Comparison of ENCODE assay signal across 14 cellular contexts in genomic region chr13:112803422-112803821, GRCh38.
DNase-seq lines count a peak whose midpoint lies in the region; ATAC-seq, FAIRE-seq and TF ChIP-seq lines count a peak whose summit lies in the region.
"Had no signal": no experiment of that assay in that cellular context is flagged by ENCODE, and none has a peak within 500 bp of the region (broad histone marks: within the 10 kb centered on the region; RNA-seq: fewer than 3 reads in every experiment).

No MANE protein-coding gene starts in this region.

- no peaks in the 10 kb centered on the region for H3K27me3 Mint-ChIP-seq in CD8-positive, alpha-beta memory T cell

- peaks cover 0 to 12% of the 10 kb centered on the region in 2 experiments for H3K4me1 ChIP-seq in neutrophil (ENCODE audit: control insufficient read depth in 1 of 2, insufficient read depth in 1 of 2, low read depth in 1 of 2, low read length in 1 of 2)
- H3K4me1 ChIP-seq in CD8-positive, alpha-beta memory T cell (ENCODE audit: insufficient read depth, low read length) = no peaks in the 10 kb centered on the region

- peak overlapping the region in 1 of 8 donors; percentile 65 for H3K27ac Mint-ChIP-seq in CD8-positive, alpha-beta memory T cell

- POLR2A ChIA-PET in CD8-positive, alpha-beta memory T cell (lab: Charles Lee) = no interaction called here

- H3K4me3 ChIP-seq in neutrophil (ENCODE audit: low read depth in 1 of 2, low read length in 1 of 2) = no peak overlapping the region
- H3K4me3 ChIP-seq in CD8-positive, alpha-beta memory T cell (ENCODE audit: low read length) = no peak overlapping the region

- H3K27ac ChIP-seq in neutrophil = peak overlapping the region; percentile 59
- no peak overlapping the region for H3K27ac ChIP-seq in CD8-positive, alpha-beta memory T cell (ENCODE audit: low read depth, low read length)

- CTCF ChIA-PET in CD8-positive, alpha-beta memory T cell (lab: Charles Lee) = no interaction called here

- TF ChIP-seq CTCF in neutrophil (IDR thresholded peaks at IDR 0.05) (no peak), GM20000 (IDR thresholded peaks at IDR 0.05; ENCODE audit: extremely low read depth, missing control alignments) (no peak)

- peaks cover 0 to 13% (median 2%) of the 10 kb centered on the region in 3 donors for H3K4me1 Mint-ChIP-seq in CD8-positive, alpha-beta memory T cell

- no peaks in the 10 kb centered on the region for H3K9me3 ChIP-seq in neutrophil
- no peaks in the 10 kb centered on the region for H3K9me3 ChIP-seq in CD8-positive, alpha-beta memory T cell (ENCODE audit: low read length)

- ATAC-seq in GM18873 (IDR thresholded peaks at IDR 0.05; ENCODE audit: low FRiP score, unreplicated experiment) = peak; percentile 63
- peak; percentile 68 for ATAC-seq in GM21717 (IDR thresholded peaks at IDR 0.05; ENCODE audit: unreplicated experiment)
- ATAC-seq in HG03460 (IDR thresholded peaks at IDR 0.05; ENCODE audit: unreplicated experiment) = peak; percentile 59
- ATAC-seq: HCT116, right cardiac atrium had no signal

- no peaks in the 10 kb centered on the region for H3K27me3 ChIP-seq in neutrophil
- H3K27me3 ChIP-seq in CD8-positive, alpha-beta memory T cell (ENCODE audit: insufficient read depth, low read length, poor library complexity, severe bottlenecking) = no peaks in the 10 kb centered on the region

- no peak for FAIRE-seq in urothelium cell line (lab: Jason Lieb, UNC)
- FAIRE-seq: TTC549 had no signal

- no peak for DNase-seq in CD8-positive, alpha-beta memory T cell
- no peak for DNase-seq in urothelium cell line (ENCODE audit: low spot score)
- DNase-seq in AG20443 (ENCODE audit: low spot score) = no peak
- DNase-seq in GM20000 (ENCODE audit: low spot score) = no peak
- DNase-seq: activated T-cell treated with anti-CD3 and anti-CD28 coated beads, Interleukin-2, amount 50 U/mL, for 48 hours; DMS79; NCI-H1048; right cardiac atrium had no signal

- H3K4me3 Mint-ChIP-seq in CD8-positive, alpha-beta memory T cell = no peak overlapping the region

- peaks cover 8 to 32% (median 20%) of the 10 kb centered on the region in 3 donors for H3K36me3 Mint-ChIP-seq in CD8-positive, alpha-beta memory T cell

- H3K36me3 ChIP-seq in neutrophil = peaks cover 34% of the 10 kb centered on the region
- no peaks in the 10 kb centered on the region for H3K36me3 ChIP-seq in CD8-positive, alpha-beta memory T cell (ENCODE audit: insufficient read depth, low read length)

- peaks cover 0 to 5% (median 0%) of the 10 kb centered on the region in 5 donors for H3K9me3 Mint-ChIP-seq in CD8-positive, alpha-beta memory T cell
